ENCODE assay signal across 7 cellular contexts in genomic region chr17:50056217-50056960, GRCh38. TPM values are rescaled to one million over a fixed set of nuclear protein-coding genes. Genes with fewer than 3 reads are reported as not detected.
A peak's percentile ranks its signal among the peaks of the same experiment; 100 is the strongest.
DNase-seq lines count a peak whose midpoint lies in the region; ATAC-seq and TF ChIP-seq lines count a peak whose summit lies in the region.

No MANE protein-coding gene starts in this region.

- H3K27ac ChIP-seq in RWPE2 (ENCODE audit: poor library complexity, severe bottlenecking) (peak overlapping the region; percentile 100), rectal smooth muscle tissue (ENCODE audit: low read depth, low read length) (peak overlapping the region; percentile 79)

- peak overlapping the region; percentile 83 for H3K4me3 Mint-ChIP-seq in activated naive CD4-positive, alpha-beta T cell treated with anti-CD3 and anti-CD28 coated beads, Interleukin-2, amount 10 ng/mL, durations not matched to agents 7 days and 5 days

- H3K36me3 ChIP-seq in RWPE2 (ENCODE audit: low read depth) (peaks cover 52% of the 10 kb centered on the region), rectal smooth muscle tissue (ENCODE audit: control insufficient read depth, insufficient read depth, low read length) (no peaks in the 10 kb centered on the region)

- H3K9me3 ChIP-seq in RWPE2 (ENCODE audit: severe bottlenecking), result no peaks in the 10 kb centered on the region

- intact Hi-C loops in left cardiac atrium (cut with DNase I), result loop anchor here in 1 of 2 donors (5.0 kb wide), 1 partner anchor 36 kb away; no protein-coding TSS in a partner anchor

- DNase-seq in HuH-7 (ENCODE audit: low spot score), result peak; percentile 93
- no peak for DNase-seq in RWPE2 (ENCODE audit: low spot score)
- DNase-seq in activated naive CD4-positive, alpha-beta T cell treated with anti-CD3 and anti-CD28 coated beads, Interleukin-2, amount 10 ng/mL, durations not matched to agents 7 days and 5 days, result peak; percentile 76
- peak; percentile 70 for DNase-seq in left cardiac atrium

- ATAC-seq in GM18502 (IDR thresholded peaks at IDR 0.05; ENCODE audit: poor library complexity, unreplicated experiment) (peak; percentile 65), RWPE2 (ENCODE audit: low read depth) (no peak), left cardiac atrium (peak; percentile 38 to 49), GM21717 (IDR thresholded peaks at IDR 0.05; ENCODE audit: unreplicated experiment) (no peak)

- H3K27me3 Mint-ChIP-seq in activated naive CD4-positive, alpha-beta T cell treated with anti-CD3 and anti-CD28 coated beads, Interleukin-2, amount 10 ng/mL, durations not matched to agents 7 days and 5 days, result peaks cover 32% of the 10 kb centered on the region

- H3K27me3 ChIP-seq in RWPE2 (ENCODE audit: insufficient read depth, poor library complexity, severe bottlenecking) (no peaks in the 10 kb centered on the region), rectal smooth muscle tissue (ENCODE audit: control insufficient read depth, insufficient read depth, low read length) (no peaks in the 10 kb centered on the region)

- CTCF ChIA-PET in activated naive CD4-positive, alpha-beta T cell treated with anti-CD3 and anti-CD28 coated beads, Interleukin-2, amount 10 ng/mL, durations not matched to agents 7 days and 5 days (lab: Charles Lee), result interaction anchor here (0.7 to 6.8 kb wide), 15 partner anchors 11 to 174 kb away, joined by 3 to 45 read pairs (median 4); no protein-coding TSS in a partner anchor

- no peak overlapping the region for H3K27ac Mint-ChIP-seq in activated naive CD4-positive, alpha-beta T cell treated with anti-CD3 and anti-CD28 coated beads, Interleukin-2, amount 10 ng/mL, durations not matched to agents 7 days and 5 days

- H3K4me3 ChIP-seq in RWPE2 (ENCODE audit: severe bottlenecking), result peak overlapping the region; percentile 80
- H3K4me3 ChIP-seq in rectal smooth muscle tissue (ENCODE audit: low read length), result peak overlapping the region; percentile 86

- TF ChIP-seq CTCF in RWPE2 (IDR thresholded peaks at IDR 0.05; ENCODE audit: poor library complexity, severe bottlenecking), result peak; percentile 20

- H3K36me3 Mint-ChIP-seq in activated naive CD4-positive, alpha-beta T cell treated with anti-CD3 and anti-CD28 coated beads, Interleukin-2, amount 10 ng/mL, durations not matched to agents 7 days and 5 days, result peaks cover 3% of the 10 kb centered on the region

- H3K4me1 ChIP-seq in RWPE2 (ENCODE audit: insufficient read depth, poor library complexity, severe bottlenecking), result peaks cover 55% of the 10 kb centered on the region
- H3K4me1 ChIP-seq in rectal smooth muscle tissue (ENCODE audit: control insufficient read depth, insufficient read depth, low read length), result peaks cover 29% of the 10 kb centered on the region

- peaks cover 27% of the 10 kb centered on the region for H3K4me1 Mint-ChIP-seq in activated naive CD4-positive, alpha-beta T cell treated with anti-CD3 and anti-CD28 coated beads, Interleukin-2, amount 10 ng/mL, durations not matched to agents 7 days and 5 days

- no peaks in the 10 kb centered on the region for H3K9me3 Mint-ChIP-seq in activated naive CD4-positive, alpha-beta T cell treated with anti-CD3 and anti-CD28 coated beads, Interleukin-2, amount 10 ng/mL, durations not matched to agents 7 days and 5 days

- peak overlapping the region; percentile 64 for H3K9ac ChIP-seq in rectal smooth muscle tissue (ENCODE audit: low read length)

RNA-seq across cellular contexts. Expression of gene ITGA3, which starts 0.5 kb away (rescaled TPM):
- 10 to 100 TPM; 26.5 to 35.9 TPM for total RNA-seq in left cardiac atrium

RNA-seq across cellular contexts. Expression of gene PDK2, which starts 38.8 kb away (rescaled TPM):
- 100 to 1,000 TPM; 156 to 203 TPM for total RNA-seq in left cardiac atrium

Comparison
In these comparisons a context has a peak if more than half of its experiments do, and no peak if none do; other contexts are left out.
1. ATAC-seq: peak in GM18502 (single experiment) and left cardiac atrium (2 of 2); none in RWPE2 (single experiment) and GM21717 (single experiment).